8 cellular contexts compared by ENCODE assay signal in the genomic region with DNA sequence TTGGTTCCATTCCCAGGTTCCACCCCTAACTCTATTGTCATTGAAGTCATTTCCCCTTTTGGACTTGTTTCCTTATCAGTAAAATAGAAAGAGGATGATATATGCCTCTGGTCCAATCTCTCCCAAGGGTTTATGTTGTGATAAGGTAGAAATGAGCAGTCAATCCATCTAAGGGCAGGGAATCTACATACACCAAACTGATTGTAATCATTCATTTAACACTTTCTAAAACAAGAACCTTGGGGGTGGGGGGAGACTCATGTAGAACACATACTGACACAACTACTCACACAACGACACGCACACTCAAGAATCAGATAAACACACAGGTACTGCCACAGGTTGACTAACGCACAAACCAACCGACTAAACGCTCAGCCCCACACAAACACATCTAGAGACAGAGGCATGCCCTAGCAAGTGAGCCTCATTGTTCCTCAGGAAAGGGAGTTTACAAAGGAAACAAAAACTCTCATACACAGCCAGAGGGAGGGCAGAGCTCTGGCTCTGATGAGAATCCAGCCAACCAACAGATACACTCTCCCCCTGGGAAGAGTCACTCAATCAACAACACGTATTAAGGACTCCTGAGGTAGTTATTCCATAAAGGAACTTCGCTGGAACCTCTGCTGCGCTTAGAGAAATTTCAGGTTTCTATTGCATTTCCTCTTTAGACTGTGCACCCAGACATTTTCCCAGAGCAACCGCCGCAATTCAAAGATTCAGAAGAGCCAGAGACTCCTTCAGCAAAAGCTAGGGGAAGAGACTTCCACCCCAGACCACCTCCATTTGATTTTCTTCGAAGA. TPM values are rescaled to one million over a fixed set of nuclear protein-coding genes. Genes with fewer than 3 reads are reported as not detected.
A peak's percentile ranks its signal among the peaks of the same experiment; 100 is the strongest.
DNase-seq lines count a peak whose midpoint lies in the region; TF ChIP-seq lines count a peak whose summit lies in the region.

No MANE protein-coding gene starts in this region.

- H3K4me1 Mint-ChIP-seq in activated T-helper 1 cell treated with anti-CD3 and anti-CD28 coated beads, Interleukin-12 subunit alpha, Interleukin-12 subunit beta, Interleukin-2, Interleukin-4 antibody, amounts not matched to agents 30 ng/mL and 10 ng/mL and 1 ng/mL, durations not matched to agents 14 hours and 24 hours and 36 hours (ENCODE audit: low read depth): peaks cover 35% of the 10 kb centered on the region

- H3K27ac Mint-ChIP-seq in activated T-helper 1 cell treated with anti-CD3 and anti-CD28 coated beads, Interleukin-12 subunit alpha, Interleukin-12 subunit beta, Interleukin-2, Interleukin-4 antibody, amounts not matched to agents 30 ng/mL and 10 ng/mL and 1 ng/mL, durations not matched to agents 14 hours and 24 hours and 36 hours: peak overlapping the region; percentile 56

- DNase-seq in ELF-1 (ENCODE audit: low read depth, low spot score) (peak; percentile 63), HT-29 (ENCODE audit: low spot score) (peak; percentile 57), right atrium auricular region (ENCODE audit: low spot score) (no peak), cerebellum (ENCODE audit: low spot score) (no peak), HCEC 1CT (no peak), EL (no peak)
- no peak for DNase-seq in activated T-helper 1 cell treated with anti-CD3 and anti-CD28 coated beads, Interleukin-12 subunit alpha, Interleukin-12 subunit beta, Interleukin-2, Interleukin-4 antibody, amounts not matched to agents 30 ng/mL and 10 ng/mL and 1 ng/mL, durations not matched to agents 14 hours and 24 hours and 36 hours (ENCODE audit: low spot score)

- H3K36me3 ChIP-seq in right atrium auricular region: no peaks in the 10 kb centered on the region
- H3K36me3 ChIP-seq in skeletal muscle tissue (ENCODE audit: control insufficient read depth in 3 of 3, insufficient read depth in 3 of 3, low read length in 3 of 3): no peaks in the 10 kb centered on the region

- peak overlapping the region; percentile 58 to 82 for H3K27ac ChIP-seq in right atrium auricular region
- H3K27ac ChIP-seq in skeletal muscle tissue (ENCODE audit: low read depth, low read length): peak overlapping the region; percentile 85

- H3K4me3 Mint-ChIP-seq in activated T-helper 1 cell treated with anti-CD3 and anti-CD28 coated beads, Interleukin-12 subunit alpha, Interleukin-12 subunit beta, Interleukin-2, Interleukin-4 antibody, amounts not matched to agents 30 ng/mL and 10 ng/mL and 1 ng/mL, durations not matched to agents 14 hours and 24 hours and 36 hours: peak overlapping the region; percentile 91

- intact Hi-C loops in activated T-helper 1 cell treated with anti-CD3 and anti-CD28 coated beads, Interleukin-12 subunit alpha, Interleukin-12 subunit beta, Interleukin-2, Interleukin-4 antibody, amounts not matched to agents 30 ng/mL and 10 ng/mL and 1 ng/mL, durations not matched to agents 14 hours and 24 hours and 36 hours (cut with micrococcal nuclease): loop anchor here (2.0 kb wide), 2 partner anchors 29 to 49 kb away; partner anchors contain the start of gene ARHGAP30

- H3K27me3 Mint-ChIP-seq in activated T-helper 1 cell treated with anti-CD3 and anti-CD28 coated beads, Interleukin-12 subunit alpha, Interleukin-12 subunit beta, Interleukin-2, Interleukin-4 antibody, amounts not matched to agents 30 ng/mL and 10 ng/mL and 1 ng/mL, durations not matched to agents 14 hours and 24 hours and 36 hours (ENCODE audit: insufficient read depth): peaks cover 2% of the 10 kb centered on the region

- peaks cover 2% of the 10 kb centered on the region for H3K36me3 Mint-ChIP-seq in activated T-helper 1 cell treated with anti-CD3 and anti-CD28 coated beads, Interleukin-12 subunit alpha, Interleukin-12 subunit beta, Interleukin-2, Interleukin-4 antibody, amounts not matched to agents 30 ng/mL and 10 ng/mL and 1 ng/mL, durations not matched to agents 14 hours and 24 hours and 36 hours (ENCODE audit: low read depth)

- H3K9ac ChIP-seq in skeletal muscle tissue (ENCODE audit: low read depth in 1 of 3, low read length in 3 of 3): peak overlapping the region; percentile 40 to 83 (median 57)

- H3K4me3 ChIP-seq in right atrium auricular region (peak overlapping the region; percentile 52 to 68), skeletal muscle tissue (ENCODE audit: low read length in 3 of 3) (peak overlapping the region; percentile 69 to 85 (median 81))

- H3K9me3 Mint-ChIP-seq in activated T-helper 1 cell treated with anti-CD3 and anti-CD28 coated beads, Interleukin-12 subunit alpha, Interleukin-12 subunit beta, Interleukin-2, Interleukin-4 antibody, amounts not matched to agents 30 ng/mL and 10 ng/mL and 1 ng/mL, durations not matched to agents 14 hours and 24 hours and 36 hours: no peaks in the 10 kb centered on the region

- H3K9me3 ChIP-seq in right atrium auricular region (no peaks in the 10 kb centered on the region), skeletal muscle tissue (ENCODE audit: control insufficient read depth in 3 of 3, low read length in 3 of 3) (no peaks in the 10 kb centered on the region)

- H3K4me1 ChIP-seq in right atrium auricular region (peaks cover 0 to 22% of the 10 kb centered on the region in 2 donors), skeletal muscle tissue (ENCODE audit: control insufficient read depth in 3 of 3, insufficient read depth in 3 of 3, low read length in 3 of 3) (peaks cover 6 to 25% (median 14%) of the 10 kb centered on the region in 3 donors)

- no peak for TF ChIP-seq CTCF in right atrium auricular region (IDR thresholded peaks at IDR 0.05)

- H3K27me3 ChIP-seq in right atrium auricular region: no peaks in the 10 kb centered on the region
- peaks cover 8 to 23% (median 9%) of the 10 kb centered on the region in 3 donors for H3K27me3 ChIP-seq in skeletal muscle tissue (ENCODE audit: control insufficient read depth in 3 of 3, insufficient read depth in 3 of 3, low read length in 3 of 3)

RNA-seq across cellular contexts. Expression of gene F11R, which starts 1.0 kb away (rescaled TPM):
- total RNA-seq in HT-29 (2014; rRNA removed; shearing (Covaris generic)): 128 and 154 TPM in 2 replicates
- 11.9 and 13.5 TPM in 2 replicates for total RNA-seq in activated T-helper 1 cell treated with anti-CD3 and anti-CD28 coated beads, Interleukin-12 subunit alpha, Interleukin-12 subunit beta, Interleukin-2, Interleukin-4 antibody, amounts not matched to agents 30 ng/mL and 10 ng/mL and 1 ng/mL, durations not matched to agents 14 hours and 24 hours and 36 hours
- total RNA-seq in right atrium auricular region: 10 to 100 TPM; 11.2 to 26.2 TPM
- total RNA-seq in skeletal muscle tissue: 10.4 TPM
- total RNA-seq in cerebellum: 8.9 TPM

RNA-seq across cellular contexts. Expression of gene TSTD1, which starts 18.8 kb away (rescaled TPM):
- 121 and 139 TPM in 2 replicates for total RNA-seq in HT-29 (2014; rRNA removed; shearing (Covaris generic))
- 40.5 and 43.3 TPM in 2 replicates for total RNA-seq in activated T-helper 1 cell treated with anti-CD3 and anti-CD28 coated beads, Interleukin-12 subunit alpha, Interleukin-12 subunit beta, Interleukin-2, Interleukin-4 antibody, amounts not matched to agents 30 ng/mL and 10 ng/mL and 1 ng/mL, durations not matched to agents 14 hours and 24 hours and 36 hours
- 100 to 1,000 TPM in 1 of 2 donors, 10 to 100 TPM in 1; 95.0 to 118 TPM for total RNA-seq in right atrium auricular region
- total RNA-seq in skeletal muscle tissue: 27.7 TPM
- 21.6 TPM for total RNA-seq in cerebellum

RNA-seq across cellular contexts. Expression of gene USF1, which starts 25.8 kb away (rescaled TPM):
- total RNA-seq in HT-29 (2014; rRNA removed; shearing (Covaris generic)): 78.4 and 79.3 TPM in 2 replicates
- total RNA-seq in activated T-helper 1 cell treated with anti-CD3 and anti-CD28 coated beads, Interleukin-12 subunit alpha, Interleukin-12 subunit beta, Interleukin-2, Interleukin-4 antibody, amounts not matched to agents 30 ng/mL and 10 ng/mL and 1 ng/mL, durations not matched to agents 14 hours and 24 hours and 36 hours: 50.6 and 51.5 TPM in 2 replicates
- total RNA-seq in right atrium auricular region: 10 to 100 TPM; 21.7 to 25.5 TPM
- total RNA-seq in skeletal muscle tissue: 66.3 TPM
- total RNA-seq in cerebellum: 61.5 TPM

RNA-seq across cellular contexts. Expression of gene ARHGAP30, which starts 49.7 kb away (rescaled TPM):
- 0.58 and 0.86 TPM in 2 replicates for total RNA-seq in HT-29 (2014; rRNA removed; shearing (Covaris generic))
- 149 and 151 TPM in 2 replicates for total RNA-seq in activated T-helper 1 cell treated with anti-CD3 and anti-CD28 coated beads, Interleukin-12 subunit alpha, Interleukin-12 subunit beta, Interleukin-2, Interleukin-4 antibody, amounts not matched to agents 30 ng/mL and 10 ng/mL and 1 ng/mL, durations not matched to agents 14 hours and 24 hours and 36 hours
- 1 to 10 TPM; 1.4 to 4.6 TPM for total RNA-seq in right atrium auricular region
- 4.2 TPM for total RNA-seq in skeletal muscle tissue
- 1.00 TPM for total RNA-seq in cerebellum

Comparison
In these comparisons a context has a peak if more than half of its experiments do, and no peak if none do; other contexts are left out.
1. DNase-seq: peak in ELF-1 (single experiment) and HT-29 (single experiment); none in activated T-helper 1 cell treated with anti-CD3 and anti-CD28 coated beads, Interleukin-12 subunit alpha, Interleukin-12 subunit beta, Interleukin-2, Interleukin-4 antibody, amounts not matched to agents 30 ng/mL and 10 ng/mL and 1 ng/mL, durations not matched to agents 14 hours and 24 hours and 36 hours (single experiment), right atrium auricular region (single experiment), cerebellum (single experiment), HCEC 1CT (single experiment) and EL (single experiment).